ENCODE assay signal across 16 cellular contexts in genomic region chr7:2583798-2584580, GRCh38. TPM values are rescaled to one million over a fixed set of nuclear protein-coding genes. Genes with fewer than 3 reads are reported as not detected.
DNase-seq lines count a peak whose midpoint lies in the region; ATAC-seq, FAIRE-seq and TF ChIP-seq lines count a peak whose summit lies in the region.
"Had no signal": no experiment of that assay in that cellular context is flagged by ENCODE, and none has a peak within 500 bp of the region (broad histone marks: within the 10 kb centered on the region; RNA-seq: fewer than 3 reads in every experiment).

No MANE protein-coding gene starts in this region.

- H3K27ac ChIP-seq in body of pancreas (no peak overlapping the region), right atrium auricular region (no peak overlapping the region)
- H3K27ac ChIP-seq: BLaER1 had no signal

- H3K36me3 Mint-ChIP-seq in neural crest cell (ENCODE audit: low read depth): peaks cover 4% of the 10 kb centered on the region

- ATAC-seq in body of pancreas (peak; percentile 73), GM18909 (IDR thresholded peaks at IDR 0.05; ENCODE audit: poor library complexity, unreplicated experiment) (no peak)

- TF ChIP-seq EP300 in Ishikawa (IDR thresholded peaks at IDR 0.05; ENCODE audit: borderline replicate concordance): no peak

- no peaks in the 10 kb centered on the region for H3K9me3 ChIP-seq in body of pancreas
- H3K9me3 ChIP-seq in right atrium auricular region: no peaks in the 10 kb centered on the region
- H3K9me3 ChIP-seq: BLaER1 had no signal

- DNase-seq in body of pancreas (peak; percentile 45 to 76 (median 64)), neural crest cell (ENCODE audit: low read depth, low spot score) (no peak), urothelium cell line (ENCODE audit: low spot score) (no peak), NCI-H2196 treated with DMSO at 0.1 percent for 48 hours (lab: John Stamatoyannopoulos, UW; ENCODE audit: unreplicated experiment) (no peak), right atrium auricular region (ENCODE audit: low spot score) (no peak)
- DNase-seq: 8988T; CD4-positive, alpha-beta memory T cell; DMS153; DMS79; GDM1; H9 had no signal

- no peak for TF ChIP-seq POLR2A in body of pancreas (IDR thresholded peaks at IDR 0.05)

- peaks cover 5% of the 10 kb centered on the region for H3K4me1 Mint-ChIP-seq in neural crest cell
- H3K4me1 Mint-ChIP-seq: CD14-positive monocyte; CD4-positive, alpha-beta memory T cell had no signal

- TF ChIP-seq CTCF in body of pancreas (IDR thresholded peaks at IDR 0.05): no peak
- no peak for TF ChIP-seq CTCF in neural crest cell (conservative IDR thresholded peaks at IDR 0.05)
- TF ChIP-seq CTCF in right atrium auricular region (IDR thresholded peaks at IDR 0.05): no peak

- TF ChIP-seq RAD21 in Ishikawa (IDR thresholded peaks at IDR 0.05; ENCODE audit: low read depth): no peak

- WGBS in body of pancreas, 2 donors: 55 to 57% methylated on average over 15 to 23 of the region's 54 CpGs

- no peaks in the 10 kb centered on the region for H3K27me3 Mint-ChIP-seq in neural crest cell (ENCODE audit: low read depth)
- H3K27me3 Mint-ChIP-seq: CD4-positive, alpha-beta memory T cell had no signal

- no peaks in the 10 kb centered on the region for H3K27me3 ChIP-seq in body of pancreas
- no peaks in the 10 kb centered on the region for H3K27me3 ChIP-seq in right atrium auricular region
- H3K27me3 ChIP-seq: BLaER1 had no signal

- H3K36me3 ChIP-seq in body of pancreas (replicated peaks in 1 of 2; ENCODE audit: insufficient read depth in 1 of 2, low read depth in 2 of 2) (peaks cover 0 to 3% of the 10 kb centered on the region in 2 donors), right atrium auricular region (peaks cover 20% of the 10 kb centered on the region)

- H3K4me1 ChIP-seq in body of pancreas: no peaks in the 10 kb centered on the region
- no peaks in the 10 kb centered on the region for H3K4me1 ChIP-seq in right atrium auricular region

- H3K4me3 Mint-ChIP-seq in neural crest cell: no peak overlapping the region
- H3K4me3 Mint-ChIP-seq: CD14-positive monocyte; CD4-positive, alpha-beta memory T cell; H9 had no signal

- H3K9me3 Mint-ChIP-seq in neural crest cell: no peaks in the 10 kb centered on the region
- H3K9me3 Mint-ChIP-seq: CD4-positive, alpha-beta memory T cell; H9 had no signal

- peak; percentile 91 for FAIRE-seq in urothelium cell line (lab: Jason Lieb, UNC)
- FAIRE-seq: H1 had no signal

- H3K4me3 ChIP-seq in body of pancreas (no peak overlapping the region), right atrium auricular region (no peak overlapping the region)
- H3K4me3 ChIP-seq: BLaER1 had no signal

- intact Hi-C loops in body of pancreas (cut with DNase I): no loop called here

- H3K27ac Mint-ChIP-seq in neural crest cell (ENCODE audit: unreplicated experiment): peak overlapping the region; percentile 68
- H3K27ac Mint-ChIP-seq: CD14-positive monocyte; CD4-positive, alpha-beta memory T cell; H9 had no signal

TF ChIP-seq in Ishikawa, 13 proteins besides CTCF, POLR2A, EP300 and RAD21:
- TF ChIP-seq, protein P1, sequence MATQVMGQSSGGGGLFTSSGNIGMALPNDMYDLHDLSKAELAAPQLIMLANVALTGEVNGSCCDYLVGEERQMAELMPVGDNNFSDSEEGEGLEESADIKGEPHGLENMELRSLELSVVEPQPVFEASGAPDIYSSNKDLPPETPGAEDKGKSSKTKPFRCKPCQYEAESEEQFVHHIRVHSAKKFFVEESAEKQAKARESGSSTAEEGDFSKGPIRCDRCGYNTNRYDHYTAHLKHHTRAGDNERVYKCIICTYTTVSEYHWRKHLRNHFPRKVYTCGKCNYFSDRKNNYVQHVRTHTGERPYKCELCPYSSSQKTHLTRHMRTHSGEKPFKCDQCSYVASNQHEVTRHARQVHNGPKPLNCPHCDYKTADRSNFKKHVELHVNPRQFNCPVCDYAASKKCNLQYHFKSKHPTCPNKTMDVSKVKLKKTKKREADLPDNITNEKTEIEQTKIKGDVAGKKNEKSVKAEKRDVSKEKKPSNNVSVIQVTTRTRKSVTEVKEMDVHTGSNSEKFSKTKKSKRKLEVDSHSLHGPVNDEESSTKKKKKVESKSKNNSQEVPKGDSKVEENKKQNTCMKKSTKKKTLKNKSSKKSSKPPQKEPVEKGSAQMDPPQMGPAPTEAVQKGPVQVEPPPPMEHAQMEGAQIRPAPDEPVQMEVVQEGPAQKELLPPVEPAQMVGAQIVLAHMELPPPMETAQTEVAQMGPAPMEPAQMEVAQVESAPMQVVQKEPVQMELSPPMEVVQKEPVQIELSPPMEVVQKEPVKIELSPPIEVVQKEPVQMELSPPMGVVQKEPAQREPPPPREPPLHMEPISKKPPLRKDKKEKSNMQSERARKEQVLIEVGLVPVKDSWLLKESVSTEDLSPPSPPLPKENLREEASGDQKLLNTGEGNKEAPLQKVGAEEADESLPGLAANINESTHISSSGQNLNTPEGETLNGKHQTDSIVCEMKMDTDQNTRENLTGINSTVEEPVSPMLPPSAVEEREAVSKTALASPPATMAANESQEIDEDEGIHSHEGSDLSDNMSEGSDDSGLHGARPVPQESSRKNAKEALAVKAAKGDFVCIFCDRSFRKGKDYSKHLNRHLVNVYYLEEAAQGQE (IDR thresholded peaks at IDR 0.05; ENCODE audit: low read depth): no peak
- TF ChIP-seq, protein P2, sequence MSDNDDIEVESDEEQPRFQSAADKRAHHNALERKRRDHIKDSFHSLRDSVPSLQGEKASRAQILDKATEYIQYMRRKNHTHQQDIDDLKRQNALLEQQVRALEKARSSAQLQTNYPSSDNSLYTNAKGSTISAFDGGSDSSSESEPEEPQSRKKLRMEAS (IDR thresholded peaks at IDR 0.05): 0 out of 2 replicates have a peak, but pooled peaks have one; percentile 19
- TF ChIP-seq USF1 (IDR thresholded peaks at IDR 0.05): peak; percentile 58

RNA-seq across cellular contexts. Expression of gene IQCE, which starts 25.2 kb away (rescaled TPM):
- total RNA-seq in body of pancreas (10 to 100 TPM in 1 of 2 donors, 1 to 10 TPM in 1; 7.8 to 73.2 TPM), neural crest cell (18.4 and 22.4 TPM in 2 replicates), right atrium auricular region (1 to 10 TPM; 6.6 to 9.1 TPM)

RNA-seq across cellular contexts. Expression of gene BRAT1, which starts 28.7 kb away (rescaled TPM):
- 10 to 100 TPM; 36.6 to 46.8 TPM for total RNA-seq in body of pancreas
- 47.3 and 52.7 TPM in 2 replicates for total RNA-seq in neural crest cell
- total RNA-seq in right atrium auricular region: 10 to 100 TPM; 20.9 to 24.6 TPM

RNA-seq across cellular contexts. Expression of gene TTYH3, which starts 47.8 kb away (rescaled TPM):
- 10 to 100 TPM; 11.2 to 32.0 TPM for total RNA-seq in body of pancreas
- 225 and 237 TPM in 2 replicates for total RNA-seq in neural crest cell
- 10 to 100 TPM in 1 of 2 donors, 1 to 10 TPM in 1; 7.0 to 11.1 TPM for total RNA-seq in right atrium auricular region

Comparison
In these comparisons a context has a peak if more than half of its experiments do, and no peak if none do; other contexts are left out.
1. DNase-seq: peak in body of pancreas (4 of 4); none in neural crest cell (single experiment), urothelium cell line (single experiment), NCI-H2196 treated with DMSO at 0.1 percent for 48 hours (single experiment) and right atrium auricular region (single experiment).